ENCODE assay signal across 8 cellular contexts in genomic region chr12:131710464-131711457, GRCh38. TPM values are rescaled to one million over a fixed set of nuclear protein-coding genes. Genes with fewer than 3 reads are reported as not detected.
A peak's percentile ranks its signal among the peaks of the same experiment; 100 is the strongest.
DNase-seq lines count a peak whose midpoint lies in the region; ATAC-seq and TF ChIP-seq lines count a peak whose summit lies in the region.

TSS of gene SFSWAP (plus strand) at chr12:131711090. CDS start at chr12:131711230, 140 bp downstream.

- H3K27me3 ChIP-seq in AG04450 (ENCODE audit: control insufficient read depth, insufficient read depth, low read length): no peaks in the 10 kb centered on the region

- DNase-seq in AG04450 (ENCODE audit: low read depth, low spot score) (peak; percentile 30), NCI-H226 (peak; percentile 57), cerebellum (ENCODE audit: low spot score) (peak; percentile 89), kidney tubule cell (ENCODE audit: low spot score) (peak; percentile 80)
- DNase-seq in activated CD4-positive, alpha-beta T cell treated with anti-CD3 and anti-CD28 coated beads for 1 hour: peak; percentile 64
- DNase-seq in stimulated activated CD4-positive, alpha-beta T cell treated with anti-CD3 and anti-CD28 coated beads, Interleukin-1b, Interleukin-23, amount 100 ng/mL, for 1 hour (ENCODE audit: low read depth in 2 of 2): peak; percentile 30 to 50

- POLR2A ChIA-PET in AG04450 (lab: Yijun Ruan, JAX): interaction anchor here (0.7 to 1.3 kb wide), 3 partner anchors 13 to 935 kb away, joined by 3 read pairs; no protein-coding TSS in a partner anchor

- peaks cover 7% of the 10 kb centered on the region for H3K9me3 ChIP-seq in AG04450 (ENCODE audit: control insufficient read depth, insufficient read depth, low read length)

- peak within 1 kb of the TSS; percentile 100 for H3K4me3 ChIP-seq in AG04450 (ENCODE audit: low read depth, low read length)

- ATAC-seq in GM18861 (IDR thresholded peaks at IDR 0.05; ENCODE audit: unreplicated experiment): peak; percentile 74
- ATAC-seq in HG03095 (IDR thresholded peaks at IDR 0.05; ENCODE audit: unreplicated experiment): peak; percentile 88

- H3K27ac ChIP-seq in AG04450 (ENCODE audit: low read depth, low read length): peak within 1 kb of the TSS; percentile 91

- CTCF ChIA-PET in AG04450 (lab: Charles Lee): interaction anchor here (1.3 kb wide), 2 partner anchors 120 to 962 kb away, joined by 3 to 4 read pairs; no protein-coding TSS in a partner anchor

- TF ChIP-seq CTCF in AG04450 (IDR thresholded peaks at IDR 0.05; ENCODE audit: low read depth, low read length): peak; percentile 8; the same call in 1 of the 2 replicates

RNA-seq across cellular contexts. Expression of gene SFSWAP, which starts in this region (rescaled TPM):
- polyA plus RNA-seq in AG04450 (2011; rRNA removed): 12.5 and 13.4 TPM in 2 replicates
- 16.6 and 17.7 TPM in 2 replicates for polyA minus RNA-seq in AG04450 (2011; rRNA and poly(A)+ RNA removed)
- total RNA-seq in cerebellum: 39.1 TPM

Comparison
In these comparisons a context has a peak if more than half of its experiments do, and no peak if none do; other contexts are left out.
1. Peak in every context shown above with its lines: DNase-seq, ATAC-seq, H3K4me3 ChIP-seq and H3K27ac ChIP-seq.
2. DNase-seq: peak in every context shown above with its lines; median percentile 89 in cerebellum; 80 in kidney tubule cell; 64 in activated CD4-positive, alpha-beta T cell treated with anti-CD3 and anti-CD28 coated beads for 1 hour; 57 in NCI-H226; 40 in stimulated activated CD4-positive, alpha-beta T cell treated with anti-CD3 and anti-CD28 coated beads, Interleukin-1b, Interleukin-23, amount 100 ng/mL, for 1 hour; 30 in AG04450.